5 cellular contexts compared by ENCODE assay signal in genomic region chr16:33773966-33774365, GRCh38.
A peak's percentile ranks its signal among the peaks of the same experiment; 100 is the strongest.
DNase-seq lines count a peak whose midpoint lies in the region; ATAC-seq, FAIRE-seq and TF ChIP-seq lines count a peak whose summit lies in the region.
"Not testable (repeated sequence)": the region's sequence is repeated elsewhere in the genome, so short reads cannot be mapped to it uniquely, and the experiment has no call there.

No MANE protein-coding gene starts in this region.

- 0% methylated on average over 1 of the region's 2 CpGs for WGBS in K562 (ENCODE audit: insufficient coverage, low coverage, missing lambda C conversion rate)

- not testable (repeated sequence) for DNase-seq in Calu3; activated CD4-positive, alpha-beta T cell treated with anti-CD3 and anti-CD28 coated beads for 36 hours; K562 (ENCODE audit: extremely low read depth in 1 of 4, low spot score in 3 of 4); frontal cortex (ENCODE audit: low spot score in 2 of 2)

- peak overlapping the region; percentile 11 for H3K27ac Mint-ChIP-seq in Calu3 (ENCODE audit: unreplicated experiment)
- peak overlapping the region; percentile 19 for H3K27ac Mint-ChIP-seq in activated CD4-positive, alpha-beta T cell treated with anti-CD3 and anti-CD28 coated beads for 36 hours
- H3K27ac Mint-ChIP-seq in stimulated activated naive CD8-positive, alpha-beta T cell treated with anti-CD3 and anti-CD28 coated beads, Interleukin-15, Interleukin-2, amounts not matched to agents 100 ng/mL and 50 ng/mL, for 24 hours = peak overlapping the region; percentile 17

- TF ChIP-seq EP300 in K562 (IDR thresholded peaks at IDR 0.05; ENCODE audit: low read length) = not testable (repeated sequence)

- not testable (repeated sequence) for H4K20me1 ChIP-seq in K562 (replicated peaks; ENCODE audit: control insufficient read depth, insufficient read depth, low read length)

- H2AFZ ChIP-seq in K562 (ENCODE audit: low read depth, low read length) = not testable (repeated sequence)

- not testable (repeated sequence) for BruUV-seq in Calu3 (replicated peaks; lab: Mats Ljungman, UMichigan); K562 (replicated peaks; lab: Mats Ljungman, UMichigan)

- not testable (repeated sequence) for H3K27me3 Mint-ChIP-seq in Calu3 (ENCODE audit: unreplicated experiment); activated CD4-positive, alpha-beta T cell treated with anti-CD3 and anti-CD28 coated beads for 36 hours; stimulated activated naive CD8-positive, alpha-beta T cell treated with anti-CD3 and anti-CD28 coated beads, Interleukin-15, Interleukin-2, amounts not matched to agents 100 ng/mL and 50 ng/mL, for 24 hours

- TF ChIP-seq CTCF in Calu3 (IDR thresholded peaks at IDR 0.05; ENCODE audit: unreplicated experiment); K562 (IDR thresholded peaks at IDR 0.05 in 2 of 3, conservative IDR thresholded peaks at IDR 0.05 in 1 of 3; ENCODE audit: insufficient read depth in 2 of 3, low read depth in 1 of 3, low read length in 3 of 3): not testable (repeated sequence)

- not testable (repeated sequence) for TF ChIP-seq RAD21 in K562 (CRISPR knock-in tag; conservative IDR thresholded peaks at IDR 0.05 in 1 of 2, IDR thresholded peaks at IDR 0.05 in 1 of 2)

- H3K4me2 ChIP-seq in K562 (ENCODE audit: insufficient read depth, low read length) = not testable (repeated sequence)

- H3K9me3 Mint-ChIP-seq in Calu3 (ENCODE audit: low read depth, unreplicated experiment); activated CD4-positive, alpha-beta T cell treated with anti-CD3 and anti-CD28 coated beads for 36 hours (ENCODE audit: low read depth): not testable (repeated sequence)
- peaks cover 12% of the 10 kb centered on the region for H3K9me3 Mint-ChIP-seq in stimulated activated naive CD8-positive, alpha-beta T cell treated with anti-CD3 and anti-CD28 coated beads, Interleukin-15, Interleukin-2, amounts not matched to agents 100 ng/mL and 50 ng/mL, for 24 hours

- not testable (repeated sequence) for H3K9me3 ChIP-seq in K562 (replicated peaks; ENCODE audit: control insufficient read depth, insufficient read depth, low read depth, low read length)

- not testable (repeated sequence) for FAIRE-seq in K562 (lab: Jason Lieb, UNC)
- peak; percentile 76 for FAIRE-seq in frontal cortex (lab: Jason Lieb, UNC)

- intact Hi-C loops in Calu3 (cut with micrococcal nuclease; ENCODE audit: unreplicated experiment); activated CD4-positive, alpha-beta T cell treated with anti-CD3 and anti-CD28 coated beads for 36 hours (cut with DNase I, micrococcal nuclease); K562 (cut with micrococcal nuclease): not testable (repeated sequence)

- not testable (repeated sequence) for H3K27ac ChIP-seq in K562 (ENCODE audit: extremely low read depth, low read depth, low read length)

- CTCF ChIA-PET in Calu3 (lab: Charles Lee); activated CD4-positive, alpha-beta T cell treated with anti-CD3 and anti-CD28 coated beads for 36 hours (lab: Charles Lee); K562 (lab: Yijun Ruan, JAX; ENCODE audit: low intra/inter-chr PET ratio): not testable (repeated sequence)

- H3K27me3 ChIP-seq in K562 (ENCODE audit: control insufficient read depth in 2 of 2, insufficient read depth in 2 of 2, low read length in 2 of 2) = not testable (repeated sequence)

- H3K4me1 Mint-ChIP-seq in Calu3 (ENCODE audit: low read depth, unreplicated experiment); activated CD4-positive, alpha-beta T cell treated with anti-CD3 and anti-CD28 coated beads for 36 hours; stimulated activated naive CD8-positive, alpha-beta T cell treated with anti-CD3 and anti-CD28 coated beads, Interleukin-15, Interleukin-2, amounts not matched to agents 100 ng/mL and 50 ng/mL, for 24 hours (ENCODE audit: low read depth): not testable (repeated sequence)

- not testable (repeated sequence) for H3K79me2 ChIP-seq in K562 (ENCODE audit: control insufficient read depth, insufficient read depth, low read length)

- TF ChIP-seq POLR2A in K562 (conservative IDR thresholded peaks at IDR 0.05) = not testable (repeated sequence)

- POLR2A ChIA-PET in activated CD4-positive, alpha-beta T cell treated with anti-CD3 and anti-CD28 coated beads for 36 hours (lab: Charles Lee); K562 (lab: Yijun Ruan, JAX): not testable (repeated sequence)

- H3K4me1 ChIP-seq in K562 (replicated peaks in 1 of 2; ENCODE audit: control insufficient read depth in 2 of 2, insufficient read depth in 2 of 2, low read length in 2 of 2) = not testable (repeated sequence)

- not testable (repeated sequence) for ATAC-seq in activated CD4-positive, alpha-beta T cell treated with anti-CD3 and anti-CD28 coated beads for 36 hours; K562

- not testable (repeated sequence) for H3K4me3 ChIP-seq in K562

- H3K36me3 ChIP-seq in K562 (ENCODE audit: control insufficient read depth, insufficient read depth, low read length) = not testable (repeated sequence)

- not testable (repeated sequence) for H3K9ac ChIP-seq in K562 (ENCODE audit: insufficient read depth in 1 of 2, low read depth in 2 of 2, low read length in 2 of 2)

- H3K36me3 Mint-ChIP-seq in Calu3 (ENCODE audit: insufficient read depth, unreplicated experiment); activated CD4-positive, alpha-beta T cell treated with anti-CD3 and anti-CD28 coated beads for 36 hours (ENCODE audit: low read depth); stimulated activated naive CD8-positive, alpha-beta T cell treated with anti-CD3 and anti-CD28 coated beads, Interleukin-15, Interleukin-2, amounts not matched to agents 100 ng/mL and 50 ng/mL, for 24 hours (ENCODE audit: low read depth): not testable (repeated sequence)

- H3K4me3 Mint-ChIP-seq in Calu3 (ENCODE audit: low read depth, unreplicated experiment); activated CD4-positive, alpha-beta T cell treated with anti-CD3 and anti-CD28 coated beads for 36 hours; stimulated activated naive CD8-positive, alpha-beta T cell treated with anti-CD3 and anti-CD28 coated beads, Interleukin-15, Interleukin-2, amounts not matched to agents 100 ng/mL and 50 ng/mL, for 24 hours: not testable (repeated sequence)

- in situ Hi-C loops in K562 (cut with MboI) = not testable (repeated sequence)

- not testable (repeated sequence) for H3K9me1 ChIP-seq in K562 (ENCODE audit: control insufficient read depth, insufficient read depth, low read length)

TF ChIP-seq in K562, 482 proteins besides CTCF, POLR2A, EP300 and RAD21:
- TF ChIP-seq TRIM24 (IDR thresholded peaks at IDR 0.05) = peak; percentile 93 to 99
- not testable (repeated sequence) for TF ChIP-seq CEBPG (CRISPR knock-in tag; IDR thresholded peaks at IDR 0.05)
- peak in 1 of 2 experiments; percentile 36; a peak in 1 of 4 replicates for TF ChIP-seq CEBPG (tag; conservative IDR thresholded peaks at IDR 0.05 in 1 of 2, IDR thresholded peaks at IDR 0.05 in 1 of 2)
- TF ChIP-seq, protein P1, sequence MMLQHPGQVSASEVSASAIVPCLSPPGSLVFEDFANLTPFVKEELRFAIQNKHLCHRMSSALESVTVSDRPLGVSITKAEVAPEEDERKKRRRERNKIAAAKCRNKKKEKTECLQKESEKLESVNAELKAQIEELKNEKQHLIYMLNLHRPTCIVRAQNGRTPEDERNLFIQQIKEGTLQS (IDR thresholded peaks at IDR 0.05) = peak; percentile 60; the same call in 1 of the 2 replicates
- TF ChIP-seq, protein P1 (CRISPR knock-in tag; conservative IDR thresholded peaks at IDR 0.05) = not testable (repeated sequence)
- peak; percentile 88 for TF ChIP-seq ZNF24 (IDR thresholded peaks at IDR 0.05)
